Comparison of ENCODE assay signal across 9 cellular contexts in the genomic region with DNA sequence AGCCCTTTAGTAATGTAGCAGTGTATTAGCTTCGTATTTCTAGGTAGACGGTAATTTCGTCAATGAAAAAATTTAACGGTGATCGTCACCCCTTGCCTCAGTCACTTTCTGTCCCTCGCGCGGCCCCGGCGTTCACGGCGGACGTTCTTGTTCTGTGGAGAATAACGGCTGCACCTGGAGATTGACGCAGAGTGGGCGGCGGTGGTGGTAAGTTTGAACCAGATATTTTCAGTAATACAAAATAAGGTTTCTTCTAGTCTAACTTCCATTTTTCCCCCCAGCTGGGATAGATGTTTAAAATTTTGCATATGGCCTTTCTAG. TPM values are rescaled to one million over a fixed set of nuclear protein-coding genes. Genes with fewer than 3 reads are reported as not detected.
DNase-seq lines count a peak whose midpoint lies in the region; ATAC-seq, FAIRE-seq and TF ChIP-seq lines count a peak whose summit lies in the region.
"Had no signal": no experiment of that assay in that cellular context is flagged by ENCODE, and none has a peak within 500 bp of the region (broad histone marks: within the 10 kb centered on the region; RNA-seq: fewer than 3 reads in every experiment).

No MANE protein-coding gene starts in this region.

- intact Hi-C loops in PC-3 (cut with micrococcal nuclease) (no loop called here), HepG2 (cut with micrococcal nuclease; ENCODE audit: unreplicated experiment) (loop anchor here (1.0 kb wide), 1 partner anchor 50 kb away; the partner anchor contains the start of gene ZNF140)

- H3K27me3 ChIP-seq in PC-3 (ENCODE audit: low read length) (no peaks in the 10 kb centered on the region), bronchial epithelial cell (ENCODE audit: control insufficient read depth, insufficient read depth, low read length) (no peaks in the 10 kb centered on the region), HepG2 (ENCODE audit: control insufficient read depth in 1 of 2, insufficient read depth in 2 of 2, low read length in 2 of 2) (no peaks in the 10 kb centered on the region; a peak in 1 of 5 replicates)

- H3K27ac ChIP-seq in PC-3 (ENCODE audit: low read length) (no peak overlapping the region), HepG2 (ENCODE audit: extremely low read length, insufficient read depth, low read length) (peak overlapping the region; percentile 90)

- H3K9me3 ChIP-seq in PC-3 (ENCODE audit: low read length) (peaks cover 41% of the 10 kb centered on the region), HepG2 (ENCODE audit: low read length) (peaks cover 56% of the 10 kb centered on the region)

- peak overlapping the region; percentile 87 for H3K4me2 ChIP-seq in PC-3 (ENCODE audit: low read length)
- H3K4me2 ChIP-seq in HepG2 (ENCODE audit: low read depth, low read length), result peak overlapping the region; percentile 84

- H3F3A ChIP-seq in PC-3 (ENCODE audit: low read length, unreplicated experiment), result no peaks in the 10 kb centered on the region

- ATAC-seq in PC-3, result no peak
- no peak for ATAC-seq in HepG2
- ATAC-seq in HG03280 (IDR thresholded peaks at IDR 0.05; ENCODE audit: unreplicated experiment), result no peak
- ATAC-seq: HCT116 had no signal

- DNase-seq in AG10803 (ENCODE audit: low read depth), result no peak
- DNase-seq in GM20000 (ENCODE audit: low spot score), result peak; percentile 16
- no peak for DNase-seq in PC-3
- no peak for DNase-seq in bronchial epithelial cell (ENCODE audit: low read depth)
- DNase-seq in HepG2 (ENCODE audit: low spot score), result no peak
- DNase-seq in stimulated activated naive CD4-positive, alpha-beta T cell treated with Interleukin-2 at 50 U/mL for 16 hours (lab: John Stamatoyannopoulos, UW), result peak; percentile 33
- DNase-seq in ecto neural progenitor cell (ENCODE audit: low spot score), result no peak

- H2AFZ ChIP-seq in PC-3 (ENCODE audit: low read length) (peak overlapping the region; percentile 97), HepG2 (ENCODE audit: low read length) (peak overlapping the region; percentile 37)

- in situ Hi-C loops in HepG2 (cut with HindIII; ENCODE audit: extremely low pct_ligation_motif_present, low pct_unique_long_range_greater_than_20kb), result no loop called here

- peak overlapping the region; percentile 92 for H3K4me3 ChIP-seq in AG10803 (ENCODE audit: low read length)
- peak overlapping the region; percentile 80 for H3K4me3 ChIP-seq in PC-3 (ENCODE audit: low read length)
- peak overlapping the region; percentile 91 for H3K4me3 ChIP-seq in bronchial epithelial cell (ENCODE audit: low read depth, low read length)
- H3K4me3 ChIP-seq in HepG2 (replicated peaks in 1 of 3; ENCODE audit: insufficient read depth in 1 of 3, low read depth in 2 of 3, low read length in 3 of 3), result peak overlapping the region; percentile 73 to 99 (median 96)

- 1% methylated on average over 17 of the region's 17 CpGs for WGBS in HepG2 (ENCODE audit: low lambda C conversion rate)

- FAIRE-seq in bronchial epithelial cell (lab: Jason Lieb, UNC), result no peak
- FAIRE-seq in HepG2 (lab: Jason Lieb, UNC), result no peak

- H4K20me1 ChIP-seq in PC-3 (ENCODE audit: low read length), result no peaks in the 10 kb centered on the region
- H4K20me1 ChIP-seq in HepG2 (ENCODE audit: insufficient read depth, low read length), result no peaks in the 10 kb centered on the region

- no peak for TF ChIP-seq RAD21 in HepG2 (CRISPR knock-in tag; IDR thresholded peaks at IDR 0.05)

- CTCF ChIA-PET in PC-3 (lab: Charles Lee), result no interaction called here
- CTCF ChIA-PET in HepG2 (lab: Yijun Ruan, JAX; ENCODE audit: low intra/inter-chr PET ratio, low total read pairs), result no interaction called here

- H3K4me1 ChIP-seq in PC-3 (ENCODE audit: insufficient read depth, low read length), result no peaks in the 10 kb centered on the region
- peaks cover 10% of the 10 kb centered on the region for H3K4me1 ChIP-seq in HepG2 (ENCODE audit: insufficient read depth, low read length)

- POLR2A ChIA-PET in PC-3 (lab: Charles Lee; ENCODE audit: unreplicated experiment), result no interaction called here
- POLR2A ChIA-PET in HepG2 (lab: Yijun Ruan, JAX), result interaction anchor here (1.5 to 1.8 kb wide), 2 partner anchors 51 kb away, joined by 13 to 25 read pairs; partner anchors contain the start of gene ZNF268

- peaks cover 62% of the 10 kb centered on the region for H3K36me3 ChIP-seq in PC-3 (ENCODE audit: low read depth, low read length)
- no peaks in the 10 kb centered on the region for H3K36me3 ChIP-seq in bronchial epithelial cell (ENCODE audit: control insufficient read depth, insufficient read depth, low read length)
- H3K36me3 ChIP-seq in HepG2 (replicated peaks in 1 of 2; ENCODE audit: control insufficient read depth in 1 of 2, insufficient read depth in 2 of 2, low read length in 2 of 2), result peaks cover 2 to 22% of the 10 kb centered on the region in 2 experiments; a peak in 4 of 5 replicates

- no peak for TF ChIP-seq POLR2A in HepG2 (IDR thresholded peaks at IDR 0.05; ENCODE audit: insufficient read depth in 1 of 2, low read depth in 2 of 2, low read length in 2 of 2)

- peak overlapping the region; percentile 70 for H3K9ac ChIP-seq in PC-3 (ENCODE audit: low read length)
- H3K9ac ChIP-seq in HepG2 (ENCODE audit: insufficient read depth, low read depth, low read length), result peak overlapping the region; percentile 88

- H3K79me2 ChIP-seq in PC-3 (ENCODE audit: low read length) (no peaks in the 10 kb centered on the region), HepG2 (ENCODE audit: insufficient read depth, low read length) (no peaks in the 10 kb centered on the region)

- no peak for TF ChIP-seq CTCF in AG10803 (conservative IDR thresholded peaks at IDR 0.05; ENCODE audit: low read length)
- TF ChIP-seq CTCF in GM20000 (IDR thresholded peaks at IDR 0.05; ENCODE audit: extremely low read depth, missing control alignments), result no peak
- no peak for TF ChIP-seq CTCF in PC-3 (conservative IDR thresholded peaks at IDR 0.05; ENCODE audit: low read depth, low read length)
- no peak for TF ChIP-seq CTCF in bronchial epithelial cell (IDR thresholded peaks at IDR 0.05; ENCODE audit: insufficient read depth, low read length, severe bottlenecking)
- no peak for TF ChIP-seq CTCF in HepG2 (CRISPR knock-in tag; IDR thresholded peaks at IDR 0.05)

- H3K9me2 ChIP-seq in PC-3 (replicated peaks; ENCODE audit: low read length), result no peaks in the 10 kb centered on the region

- TF ChIP-seq EP300 in HepG2 (IDR thresholded peaks at IDR 0.05; ENCODE audit: low read depth in 2 of 2, low read length in 2 of 2), result no peak
- no peak for TF ChIP-seq EP300 in HepG2 (CRISPR knock-in tag; IDR thresholded peaks at IDR 0.05; ENCODE audit: borderline replicate concordance)

- TSS peak; percentile 80 for BruUV-seq in PC-3 (replicated peaks; lab: Mats Ljungman, UMichigan)
- BruUV-seq in HepG2 (replicated peaks; lab: Mats Ljungman, UMichigan), result TSS peak; percentile 87

RNA-seq across cellular contexts. Expression of gene ZNF10, which starts 0.3 kb away (rescaled TPM):
- total RNA-seq in PC-3 (2014; rRNA removed), result 1.9 and 2.0 TPM in 2 replicates
- 2.9 and 4.1 TPM in 2 replicates for total RNA-seq in bronchial epithelial cell
- total RNA-seq in HepG2 (2016; rRNA removed; fragmentation: Illumina TruSeq; extraction: Trizol), result 6.5 and 8.9 TPM in 2 replicates
- total RNA-seq in HepG2 (2016; cell fraction: cytosol; rRNA removed; fragmentation: Illumina TruSeq; extraction: Trizol; ENCODE audit: low read depth), result 1.2 and 3.3 TPM in 2 replicates
- 5.8 and 8.0 TPM in 2 replicates for total RNA-seq in HepG2 (2016; cell fraction: insoluble cytoplasmic fraction; rRNA removed; fragmentation: Illumina TruSeq; extraction: Trizol)
- 2.8 and 2.9 TPM in 2 replicates for total RNA-seq in HepG2 (2016; cell fraction: membrane; rRNA removed; fragmentation: Illumina TruSeq; extraction: Trizol)
- total RNA-seq in HepG2 (2016; cell fraction: nucleus; rRNA removed; fragmentation: Illumina TruSeq; extraction: Trizol), result 16.7 TPM in 2 replicates
- 2.9 and 4.3 TPM in 2 replicates for polyA plus RNA-seq in HepG2 (2011; rRNA removed)
- 3.1 and 3.3 TPM in 2 replicates for polyA plus RNA-seq in HepG2 (2011; cell fraction: cytosol; rRNA removed)
- polyA plus RNA-seq in HepG2 (2011; cell fraction: nucleus; rRNA removed), result 9.1 and 12.9 TPM in 2 replicates
- polyA plus RNA-seq in HepG2 (2012), result 3.7 and 4.5 TPM in 2 replicates
- 0.14 and 0.41 TPM in 2 replicates for polyA plus RNA-seq in HepG2 (2016; cell fraction: cytosol; fragmentation: Illumina TruSeq; extraction: Trizol; ENCODE audit: low read depth)
- polyA plus RNA-seq in HepG2 (2016; cell fraction: insoluble cytoplasmic fraction; fragmentation: Illumina TruSeq; extraction: Trizol; ENCODE audit: low read depth), result 4.4 and 4.7 TPM in 2 replicates
- 0.45 and 1.2 TPM in 2 replicates for polyA plus RNA-seq in HepG2 (2016; cell fraction: membrane; fragmentation: Illumina TruSeq; extraction: Trizol; ENCODE audit: low read depth)
- 24.2 and 24.8 TPM in 2 replicates for polyA plus RNA-seq in HepG2 (2016; cell fraction: nucleus; fragmentation: Illumina TruSeq; extraction: Trizol; ENCODE audit: insufficient read depth, low read depth)
- 11.9 and 16.4 TPM in 2 replicates for polyA minus RNA-seq in HepG2 (2011; rRNA and poly(A)+ RNA removed; ENCODE audit: low replicate concordance)
- polyA minus RNA-seq in HepG2 (2011; cell fraction: cytosol; rRNA and poly(A)+ RNA removed), result 2.3 and 5.3 TPM in 2 replicates
- polyA minus RNA-seq in HepG2 (2011; cell fraction: nucleus; rRNA and poly(A)+ RNA removed), result 49.4 and 60.4 TPM in 2 replicates

RNA-seq across cellular contexts. Expression of gene ZNF891, which starts 0.7 kb away (rescaled TPM):
- total RNA-seq in PC-3 (2014; rRNA removed), result 0.86 and 0.98 TPM in 2 replicates
- 0.53 and 0.77 TPM in 2 replicates for total RNA-seq in bronchial epithelial cell
- 1.8 and 2.1 TPM in 2 replicates for total RNA-seq in HepG2 (2016; rRNA removed; fragmentation: Illumina TruSeq; extraction: Trizol)
- total RNA-seq in HepG2 (2016; cell fraction: cytosol; rRNA removed; fragmentation: Illumina TruSeq; extraction: Trizol; ENCODE audit: low read depth), result 0.30 and 0.35 TPM in 2 replicates
- 1.7 and 2.1 TPM in 2 replicates for total RNA-seq in HepG2 (2016; cell fraction: insoluble cytoplasmic fraction; rRNA removed; fragmentation: Illumina TruSeq; extraction: Trizol)
- 0.65 and 0.87 TPM in 2 replicates for total RNA-seq in HepG2 (2016; cell fraction: membrane; rRNA removed; fragmentation: Illumina TruSeq; extraction: Trizol)
- 3.9 and 4.4 TPM in 2 replicates for total RNA-seq in HepG2 (2016; cell fraction: nucleus; rRNA removed; fragmentation: Illumina TruSeq; extraction: Trizol)
- polyA plus RNA-seq in HepG2 (2011; rRNA removed), result 1.3 and 1.4 TPM in 2 replicates
- polyA plus RNA-seq in HepG2 (2011; cell fraction: cytosol; rRNA removed), result 0.27 and 0.41 TPM in 2 replicates
- polyA plus RNA-seq in HepG2 (2011; cell fraction: nucleus; rRNA removed), result 1.9 and 3.1 TPM in 2 replicates
- 0.79 and 1.0 TPM in 2 replicates for polyA plus RNA-seq in HepG2 (2012)
- 0.11 and 0.20 TPM in 2 replicates for polyA plus RNA-seq in HepG2 (2016; cell fraction: cytosol; fragmentation: Illumina TruSeq; extraction: Trizol; ENCODE audit: low read depth)
- polyA plus RNA-seq in HepG2 (2016; cell fraction: insoluble cytoplasmic fraction; fragmentation: Illumina TruSeq; extraction: Trizol; ENCODE audit: low read depth), result 0.79 and 0.83 TPM in 2 replicates
- polyA plus RNA-seq in HepG2 (2016; cell fraction: membrane; fragmentation: Illumina TruSeq; extraction: Trizol; ENCODE audit: low read depth), result 0.19 and 0.26 TPM in 2 replicates
- 3.5 and 3.7 TPM in 2 replicates for polyA plus RNA-seq in HepG2 (2016; cell fraction: nucleus; fragmentation: Illumina TruSeq; extraction: Trizol; ENCODE audit: insufficient read depth, low read depth)
- polyA minus RNA-seq in HepG2 (2011; rRNA and poly(A)+ RNA removed; ENCODE audit: low replicate concordance), result 1.0 and 1.5 TPM in 2 replicates
- polyA minus RNA-seq in HepG2 (2011; cell fraction: cytosol; rRNA and poly(A)+ RNA removed), result 0.69 and 0.79 TPM in 2 replicates
- polyA minus RNA-seq in HepG2 (2011; cell fraction: nucleus; rRNA and poly(A)+ RNA removed), result 7.0 and 9.1 TPM in 2 replicates

RNA-seq across cellular contexts. Expression of gene ZNF140, which starts 50.0 kb away (rescaled TPM):
- 1.4 and 1.8 TPM in 2 replicates for total RNA-seq in PC-3 (2014; rRNA removed)
- total RNA-seq in bronchial epithelial cell, result 19.2 and 37.3 TPM in 2 replicates
- 13.5 and 20.7 TPM in 2 replicates for total RNA-seq in HepG2 (2016; rRNA removed; fragmentation: Illumina TruSeq; extraction: Trizol)
- 6.5 and 7.5 TPM in 2 replicates for total RNA-seq in HepG2 (2016; cell fraction: cytosol; rRNA removed; fragmentation: Illumina TruSeq; extraction: Trizol; ENCODE audit: low read depth)
- 12.6 and 17.5 TPM in 2 replicates for total RNA-seq in HepG2 (2016; cell fraction: insoluble cytoplasmic fraction; rRNA removed; fragmentation: Illumina TruSeq; extraction: Trizol)
- total RNA-seq in HepG2 (2016; cell fraction: membrane; rRNA removed; fragmentation: Illumina TruSeq; extraction: Trizol), result 13.1 and 15.0 TPM in 2 replicates
- total RNA-seq in HepG2 (2016; cell fraction: nucleus; rRNA removed; fragmentation: Illumina TruSeq; extraction: Trizol), result 14.3 and 17.4 TPM in 2 replicates
- 8.7 and 10.1 TPM in 2 replicates for polyA plus RNA-seq in HepG2 (2011; rRNA removed)
- 3.8 and 6.7 TPM in 2 replicates for polyA plus RNA-seq in HepG2 (2011; cell fraction: cytosol; rRNA removed)
- 8.3 and 10.2 TPM in 2 replicates for polyA plus RNA-seq in HepG2 (2011; cell fraction: nucleus; rRNA removed)
- 7.8 and 8.7 TPM in 2 replicates for polyA plus RNA-seq in HepG2 (2012)
- 3.5 and 4.7 TPM in 2 replicates for polyA plus RNA-seq in HepG2 (2016; cell fraction: cytosol; fragmentation: Illumina TruSeq; extraction: Trizol; ENCODE audit: low read depth)
- 14.4 and 14.6 TPM in 2 replicates for polyA plus RNA-seq in HepG2 (2016; cell fraction: insoluble cytoplasmic fraction; fragmentation: Illumina TruSeq; extraction: Trizol; ENCODE audit: low read depth)
- polyA plus RNA-seq in HepG2 (2016; cell fraction: membrane; fragmentation: Illumina TruSeq; extraction: Trizol; ENCODE audit: low read depth), result 6.6 and 7.0 TPM in 2 replicates
- polyA plus RNA-seq in HepG2 (2016; cell fraction: nucleus; fragmentation: Illumina TruSeq; extraction: Trizol; ENCODE audit: insufficient read depth, low read depth), result 16.4 and 19.4 TPM in 2 replicates
- 2.8 and 16.2 TPM in 2 replicates for polyA minus RNA-seq in HepG2 (2011; rRNA and poly(A)+ RNA removed; ENCODE audit: low replicate concordance)
- 5.5 and 6.1 TPM in 2 replicates for polyA minus RNA-seq in HepG2 (2011; cell fraction: cytosol; rRNA and poly(A)+ RNA removed)
- polyA minus RNA-seq in HepG2 (2011; cell fraction: nucleus; rRNA and poly(A)+ RNA removed), result 40.0 and 42.0 TPM in 2 replicates

RNA-seq across cellular contexts. Expression of gene ZNF268, which starts 50.5 kb away (rescaled TPM):
- total RNA-seq in PC-3 (2014; rRNA removed) (0.40 and 1.1 TPM in 2 replicates), bronchial epithelial cell (15.8 and 20.7 TPM in 2 replicates), HepG2 (2016; rRNA removed; fragmentation: Illumina TruSeq; extraction: Trizol) (31.3 and 54.4 TPM in 2 replicates)
- total RNA-seq in HepG2 (2016; cell fraction: cytosol; rRNA removed; fragmentation: Illumina TruSeq; extraction: Trizol; ENCODE audit: low read depth), result 2.6 and 3.8 TPM in 2 replicates
- 30.4 and 53.0 TPM in 2 replicates for total RNA-seq in HepG2 (2016; cell fraction: insoluble cytoplasmic fraction; rRNA removed; fragmentation: Illumina TruSeq; extraction: Trizol)
- 6.8 and 6.9 TPM in 2 replicates for total RNA-seq in HepG2 (2016; cell fraction: membrane; rRNA removed; fragmentation: Illumina TruSeq; extraction: Trizol)
- total RNA-seq in HepG2 (2016; cell fraction: nucleus; rRNA removed; fragmentation: Illumina TruSeq; extraction: Trizol), result 31.3 and 32.6 TPM in 2 replicates
- polyA plus RNA-seq in HepG2 (2011; rRNA removed), result 7.6 and 9.0 TPM in 2 replicates
- 5.6 and 7.7 TPM in 2 replicates for polyA plus RNA-seq in HepG2 (2011; cell fraction: cytosol; rRNA removed)
- 5.7 and 7.6 TPM in 2 replicates for polyA plus RNA-seq in HepG2 (2011; cell fraction: nucleus; rRNA removed)
- polyA plus RNA-seq in HepG2 (2012), result 9.0 and 10.8 TPM in 2 replicates
- polyA plus RNA-seq in HepG2 (2016; cell fraction: cytosol; fragmentation: Illumina TruSeq; extraction: Trizol; ENCODE audit: low read depth), result 0.61 and 0.63 TPM in 2 replicates
- 22.5 and 23.0 TPM in 2 replicates for polyA plus RNA-seq in HepG2 (2016; cell fraction: insoluble cytoplasmic fraction; fragmentation: Illumina TruSeq; extraction: Trizol; ENCODE audit: low read depth)
- polyA plus RNA-seq in HepG2 (2016; cell fraction: membrane; fragmentation: Illumina TruSeq; extraction: Trizol; ENCODE audit: low read depth), result 0.96 and 1.1 TPM in 2 replicates
- polyA plus RNA-seq in HepG2 (2016; cell fraction: nucleus; fragmentation: Illumina TruSeq; extraction: Trizol; ENCODE audit: insufficient read depth, low read depth), result 9.5 and 11.9 TPM in 2 replicates
- polyA minus RNA-seq in HepG2 (2011; rRNA and poly(A)+ RNA removed; ENCODE audit: low replicate concordance), result 59.0 and 116 TPM in 2 replicates
- 20.1 and 24.7 TPM in 2 replicates for polyA minus RNA-seq in HepG2 (2011; cell fraction: cytosol; rRNA and poly(A)+ RNA removed)
- polyA minus RNA-seq in HepG2 (2011; cell fraction: nucleus; rRNA and poly(A)+ RNA removed), result 72.6 and 74.2 TPM in 2 replicates

Comparison
In these comparisons a context has a peak if more than half of its experiments do, and no peak if none do; other contexts are left out.
1. DNase-seq: peak in GM20000 (single experiment) and stimulated activated naive CD4-positive, alpha-beta T cell treated with Interleukin-2 at 50 U/mL for 16 hours (single experiment); none in AG10803 (single experiment), PC-3 (single experiment), bronchial epithelial cell (single experiment), HepG2 (single experiment) and ecto neural progenitor cell (single experiment).
2. Peak in every context shown above with its lines, with median percentiles within 50 percentile points of each other: H3K4me3 ChIP-seq.